Comparison of ENCODE assay signal across 21 cellular contexts in the genomic region with DNA sequence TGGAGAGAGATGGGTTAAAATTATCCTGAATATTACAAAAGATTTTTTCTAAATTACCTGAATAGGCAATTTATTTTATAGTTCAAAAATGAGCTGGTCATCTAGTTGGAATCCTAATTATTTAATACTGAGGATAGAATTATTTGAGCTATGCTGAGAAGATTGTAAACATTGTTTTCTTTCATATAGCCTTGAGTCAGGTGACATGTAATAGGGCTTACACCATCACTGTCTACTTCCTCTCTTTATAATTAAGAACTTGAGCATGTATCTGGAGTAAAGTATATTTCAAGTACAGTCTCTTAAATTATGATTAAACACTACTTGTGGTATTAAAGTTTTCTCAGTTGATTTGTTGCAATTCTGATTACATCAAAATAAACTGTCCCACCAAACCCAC.
DNase-seq lines count a peak whose midpoint lies in the region; ATAC-seq and TF ChIP-seq lines count a peak whose summit lies in the region.
"Had no signal": no experiment of that assay in that cellular context is flagged by ENCODE, and none has a peak within 500 bp of the region (broad histone marks: within the 10 kb centered on the region; RNA-seq: fewer than 3 reads in every experiment).

No MANE protein-coding gene starts in this region.

- H3K23ac ChIP-seq in trophoblast cell (ENCODE audit: low read length), result no peak overlapping the region

- no peak overlapping the region for H4K91ac ChIP-seq in trophoblast cell (ENCODE audit: low read depth, low read length)

- H3K4ac ChIP-seq in trophoblast cell (ENCODE audit: low read depth, low read length), result no peak overlapping the region

- no peak overlapping the region for H3K14ac ChIP-seq in trophoblast cell (ENCODE audit: low read length)

- no peak overlapping the region for H2AK5ac ChIP-seq in trophoblast cell (ENCODE audit: low read length)

- H2AFZ ChIP-seq in trophoblast cell (ENCODE audit: insufficient read depth, low read length, poor library complexity), result no peak overlapping the region
- H2AFZ ChIP-seq: PC-9 had no signal

- ATAC-seq in left lung, result peak; percentile 33

- no peaks in the 10 kb centered on the region for H3K79me1 ChIP-seq in trophoblast cell (ENCODE audit: low read length)

- no peak overlapping the region for H3K4me3 ChIP-seq in left lung
- no peak overlapping the region for H3K4me3 ChIP-seq in colonic mucosa
- H3K4me3 ChIP-seq in trophoblast cell (ENCODE audit: low read depth, low read length), result no peak overlapping the region
- H3K4me3 ChIP-seq: BLaER1 treated with 17β-estradiol and CSF1 and Interleukin-3, amounts not matched to agents 10 nM and 100 nM; PC-9; SJCRH30 had no signal

- H3K36me3 ChIP-seq in left lung (no peaks in the 10 kb centered on the region), colonic mucosa (no peaks in the 10 kb centered on the region), trophoblast cell (ENCODE audit: control insufficient read depth in 1 of 2, insufficient read depth in 2 of 2, low read length in 2 of 2) (no peaks in the 10 kb centered on the region)
- H3K36me3 ChIP-seq: BLaER1 treated with 17β-estradiol and CSF1 and Interleukin-3, amounts not matched to agents 10 nM and 100 nM; SJCRH30 had no signal

- H3K9ac ChIP-seq in colonic mucosa (ENCODE audit: low read depth in 2 of 2, low read length in 2 of 2), result no peak overlapping the region
- H3K9ac ChIP-seq in trophoblast cell (ENCODE audit: low read length), result no peak overlapping the region
- H3K9ac ChIP-seq: BLaER1 treated with 17β-estradiol and CSF1 and Interleukin-3, amounts not matched to agents 10 nM and 100 nM had no signal

- DNase-seq in A172 (ENCODE audit: low spot score) (peak; percentile 13), EL (peak; percentile 50), NOMO-1 treated with dmso at 0.1 percent for 144 hours (lab: John Stamatoyannopoulos, UW; ENCODE audit: unreplicated experiment) (peak; percentile 25), left lung (no peak), colonic mucosa (no peak), caudate nucleus (lab: John Stamatoyannopoulos, UW) (no peak), trophoblast cell (no peak)
- DNase-seq: CD8-positive, alpha-beta memory T cell; DMS53; HFFc6; KG1; NCI-H1092; NCI-H1436 treated with DMSO at 0.1 percent for 48 hours; NCI-H2029 treated with DMSO at 0.1 percent for 48 hours; NCI-H510A; NCI-H748 treated with DMSO at 0.1 percent for 48 hours; NK-92 treated with Interleukin-12 subunit alpha and Interleukin-12 subunit beta, amount 100 ng/mL, for 24 hours; PC-9; SJCRH30 had no signal

- no peak overlapping the region for H3K4me2 ChIP-seq in trophoblast cell (ENCODE audit: low read length)
- H3K4me2 ChIP-seq: BLaER1 treated with 17β-estradiol and CSF1 and Interleukin-3, amounts not matched to agents 10 nM and 100 nM; PC-9 had no signal

- H3K27me3 ChIP-seq in left lung (no peaks in the 10 kb centered on the region), colonic mucosa (no peaks in the 10 kb centered on the region), trophoblast cell (ENCODE audit: insufficient read depth, low read length) (no peaks in the 10 kb centered on the region)
- H3K27me3 ChIP-seq: BLaER1 treated with 17β-estradiol and CSF1 and Interleukin-3, amounts not matched to agents 10 nM and 100 nM; SJCRH30 had no signal

- H3K4me1 ChIP-seq in left lung, result no peaks in the 10 kb centered on the region
- no peaks in the 10 kb centered on the region for H3K4me1 ChIP-seq in colonic mucosa
- no peaks in the 10 kb centered on the region for H3K4me1 ChIP-seq in trophoblast cell (ENCODE audit: control insufficient read depth in 1 of 2, insufficient read depth in 2 of 2, low read length in 2 of 2)
- H3K4me1 ChIP-seq: SJCRH30 had no signal

- H3K9me3 ChIP-seq in left lung (no peaks in the 10 kb centered on the region), colonic mucosa (no peaks in the 10 kb centered on the region), trophoblast cell (ENCODE audit: insufficient read depth, low read depth, low read length) (no peaks in the 10 kb centered on the region)
- H3K9me3 ChIP-seq: BLaER1 treated with 17β-estradiol and CSF1 and Interleukin-3, amounts not matched to agents 10 nM and 100 nM; SJCRH30 had no signal

- H3K18ac ChIP-seq in trophoblast cell (ENCODE audit: low read length), result no peak overlapping the region

- H3K79me2 ChIP-seq in trophoblast cell (ENCODE audit: control insufficient read depth, insufficient read depth, low read length, poor library complexity), result no peaks in the 10 kb centered on the region

- H2BK5ac ChIP-seq in trophoblast cell (ENCODE audit: low read depth, low read length, poor library complexity), result no peak overlapping the region

- intact Hi-C loops in left lung (cut with DNase I), result no loop called here
- intact Hi-C loops in colonic mucosa (cut with DNase I), result no loop called here

- H4K8ac ChIP-seq in trophoblast cell (ENCODE audit: low read depth, low read length), result no peak overlapping the region

- H3K27ac ChIP-seq in left lung, result no peak overlapping the region
- H3K27ac ChIP-seq in colonic mucosa, result no peak overlapping the region
- no peak overlapping the region for H3K27ac ChIP-seq in caudate nucleus (ENCODE audit: low read depth, low read length)
- H3K27ac ChIP-seq in trophoblast cell (ENCODE audit: low read depth, low read length), result no peak overlapping the region
- H3K27ac ChIP-seq: BLaER1 treated with 17β-estradiol and CSF1 and Interleukin-3, amounts not matched to agents 10 nM and 100 nM; PC-9; RWPE1; SJCRH30 had no signal

- H2BK120ac ChIP-seq in trophoblast cell (ENCODE audit: insufficient read depth, low read length, poor library complexity), result no peak overlapping the region

- no peak overlapping the region for H4K12ac ChIP-seq in trophoblast cell (ENCODE audit: low read depth, low read length)

- TF ChIP-seq CTCF in left lung (IDR thresholded peaks at IDR 0.05) (no peak), colonic mucosa (IDR thresholded peaks at IDR 0.05) (no peak)

- no peak overlapping the region for H2BK12ac ChIP-seq in trophoblast cell (ENCODE audit: low read length)

Comparison
In these comparisons a context has a peak if more than half of its experiments do, and no peak if none do; other contexts are left out.
1. DNase-seq: peak in A172 (single experiment), EL (single experiment) and NOMO-1 treated with dmso at 0.1 percent for 144 hours (single experiment); none in left lung (0 of 2), colonic mucosa (single experiment), caudate nucleus (0 of 61) and trophoblast cell (0 of 2).